In genomic region chr14:41302776-41303175, GRCh38 we compare ENCODE assay signal across 19 cellular contexts.
"Had no signal": no experiment of that assay in that cellular context is flagged by ENCODE, and none has a peak within 500 bp of the region (broad histone marks: within the 10 kb centered on the region; RNA-seq: fewer than 3 reads in every experiment).

No MANE protein-coding gene starts in this region.

- H3K4me3 Mint-ChIP-seq: activated CD4-positive, alpha-beta T cell treated with anti-CD3 and anti-CD28 coated beads, Interleukin-2, amount 10 ng/mL, durations not matched to agents 24 days and 14 days; activated CD8-positive, alpha-beta T cell treated with anti-CD3 and anti-CD28 coated beads for 36 hours; activated naive CD8-positive, alpha-beta T cell treated with anti-CD3 and anti-CD28 coated beads, Interleukin-2, amount 10 ng/mL, durations not matched to agents 7 days and 5 days; activated T-helper 17 cell treated with anti-CD3 and anti-CD28 coated beads, Interleukin-2, amount 50 U/mL, for 72 hours; effector memory CD8-positive, alpha-beta T cell had no signal

- H3K27me3 ChIP-seq: body of pancreas, esophagus squamous epithelium, heart right ventricle, ovary, right lobe of liver, stomach, upper lobe of left lung had no signal

- ATAC-seq: activated CD8-positive, alpha-beta T cell treated with anti-CD3 and anti-CD28 coated beads for 36 hours; activated T-helper 17 cell treated with anti-CD3 and anti-CD28 coated beads, Interleukin-2, amount 50 U/mL, for 72 hours; body of pancreas; effector memory CD8-positive, alpha-beta T cell; heart right ventricle; left ventricle myocardium superior; psoas muscle; right lobe of liver had no signal

- H3K27ac Mint-ChIP-seq: activated CD4-positive, alpha-beta T cell treated with anti-CD3 and anti-CD28 coated beads, Interleukin-2, amount 10 ng/mL, durations not matched to agents 24 days and 14 days; activated CD8-positive, alpha-beta T cell treated with anti-CD3 and anti-CD28 coated beads for 36 hours; activated naive CD8-positive, alpha-beta T cell treated with anti-CD3 and anti-CD28 coated beads, Interleukin-2, amount 10 ng/mL, durations not matched to agents 7 days and 5 days; activated T-helper 17 cell treated with anti-CD3 and anti-CD28 coated beads, Interleukin-2, amount 50 U/mL, for 72 hours; effector memory CD8-positive, alpha-beta T cell had no signal

- H3K4me1 Mint-ChIP-seq: activated CD4-positive, alpha-beta T cell treated with anti-CD3 and anti-CD28 coated beads, Interleukin-2, amount 10 ng/mL, durations not matched to agents 24 days and 14 days; activated naive CD8-positive, alpha-beta T cell treated with anti-CD3 and anti-CD28 coated beads, Interleukin-2, amount 10 ng/mL, durations not matched to agents 7 days and 5 days; activated T-helper 17 cell treated with anti-CD3 and anti-CD28 coated beads, Interleukin-2, amount 50 U/mL, for 72 hours had no signal

- H3K9me3 ChIP-seq: body of pancreas, esophagus squamous epithelium, ovary, psoas muscle, right lobe of liver, stomach, upper lobe of left lung had no signal

- H3K36me3 ChIP-seq: esophagus squamous epithelium, heart right ventricle, ovary, right lobe of liver, stomach, upper lobe of left lung had no signal

- H3K27ac ChIP-seq: body of pancreas, esophagus squamous epithelium, heart right ventricle, ovary, psoas muscle, right lobe of liver, stomach, upper lobe of left lung had no signal

- H3K4me3 ChIP-seq: body of pancreas, esophagus squamous epithelium, heart right ventricle, ovary, psoas muscle, right lobe of liver, stomach, upper lobe of left lung had no signal

- H3K36me3 Mint-ChIP-seq: activated naive CD8-positive, alpha-beta T cell treated with anti-CD3 and anti-CD28 coated beads, Interleukin-2, amount 10 ng/mL, durations not matched to agents 7 days and 5 days had no signal

- H3K9me3 Mint-ChIP-seq: activated CD4-positive, alpha-beta T cell treated with anti-CD3 and anti-CD28 coated beads, Interleukin-2, amount 10 ng/mL, durations not matched to agents 24 days and 14 days; activated CD8-positive, alpha-beta T cell treated with anti-CD3 and anti-CD28 coated beads for 36 hours; activated naive CD8-positive, alpha-beta T cell treated with anti-CD3 and anti-CD28 coated beads, Interleukin-2, amount 10 ng/mL, durations not matched to agents 7 days and 5 days; activated T-helper 17 cell treated with anti-CD3 and anti-CD28 coated beads, Interleukin-2, amount 50 U/mL, for 72 hours had no signal

- H3K4me1 ChIP-seq: body of pancreas, esophagus squamous epithelium, heart right ventricle, psoas muscle, right lobe of liver, stomach, upper lobe of left lung had no signal

- DNase-seq: activated CD4-positive, alpha-beta T cell treated with anti-CD3 and anti-CD28 coated beads, Interleukin-2, amount 10 ng/mL, durations not matched to agents 24 days and 14 days; activated CD8-positive, alpha-beta T cell treated with anti-CD3 and anti-CD28 coated beads for 36 hours; activated naive CD4-positive, alpha-beta T cell; activated naive CD8-positive, alpha-beta T cell treated with anti-CD3 and anti-CD28 coated beads, Interleukin-2, amount 10 ng/mL, durations not matched to agents 7 days and 5 days; activated T-cell treated with anti-CD3 and anti-CD28 coated beads, Interleukin-2, amount 50 U/mL, for 1 hour; body of pancreas; effector memory CD8-positive, alpha-beta T cell; esophagus squamous epithelium; heart right ventricle; left ventricle myocardium superior; ovary; psoas muscle; right lobe of liver; small intestine; stimulated activated CD4-positive, alpha-beta T cell treated with anti-CD3 and anti-CD28 coated beads, Interleukin-15, amount 100 ng/mL, for 24 hours; stimulated activated CD4-positive, alpha-beta T cell treated with anti-CD3 and anti-CD28 coated beads, Interleukin-4, amount 100 ng/mL, for 1 hour; stomach; upper lobe of left lung had no signal

- H3K27me3 Mint-ChIP-seq: activated CD4-positive, alpha-beta T cell treated with anti-CD3 and anti-CD28 coated beads, Interleukin-2, amount 10 ng/mL, durations not matched to agents 24 days and 14 days; activated CD8-positive, alpha-beta T cell treated with anti-CD3 and anti-CD28 coated beads for 36 hours; activated naive CD8-positive, alpha-beta T cell treated with anti-CD3 and anti-CD28 coated beads, Interleukin-2, amount 10 ng/mL, durations not matched to agents 7 days and 5 days; activated T-helper 17 cell treated with anti-CD3 and anti-CD28 coated beads, Interleukin-2, amount 50 U/mL, for 72 hours; effector memory CD8-positive, alpha-beta T cell had no signal
